17 cellular contexts compared by ENCODE assay signal in the genomic region with DNA sequence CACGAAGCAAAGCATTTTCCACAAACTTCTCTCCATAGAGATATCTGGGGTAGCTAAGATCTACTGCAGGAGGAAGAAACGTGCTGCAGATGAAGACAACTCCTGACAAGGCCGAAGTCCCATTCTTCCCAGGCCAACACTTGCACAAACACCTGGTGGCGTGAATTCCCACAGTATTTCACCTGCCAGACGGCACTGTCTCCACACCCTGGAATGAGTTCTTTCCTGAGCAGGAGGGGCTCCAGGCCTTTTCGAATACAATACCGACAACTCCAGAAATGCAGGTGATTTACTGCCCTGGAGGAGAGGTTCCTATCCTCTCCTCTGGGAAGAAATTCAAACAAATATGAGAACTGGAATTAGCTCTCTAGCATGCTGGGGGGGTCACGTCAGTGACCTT.
DNase-seq lines count a peak whose midpoint lies in the region; ATAC-seq and TF ChIP-seq lines count a peak whose summit lies in the region.
"Had no signal": no experiment of that assay in that cellular context is flagged by ENCODE, and none has a peak within 500 bp of the region (broad histone marks: within the 10 kb centered on the region; RNA-seq: fewer than 3 reads in every experiment).

No MANE protein-coding gene starts in this region.

- peaks cover 34% of the 10 kb centered on the region for H3K36me3 Mint-ChIP-seq in endodermal cell (ENCODE audit: low read depth)
- H3K36me3 Mint-ChIP-seq: CD8-positive, alpha-beta T cell had no signal

- peak; percentile 88 for DNase-seq in endodermal cell
- peak; percentile 91 for DNase-seq in mesendoderm
- no peak for DNase-seq in lower leg skin (ENCODE audit: low spot score in 2 of 2)
- DNase-seq: Calu3; CD8-positive, alpha-beta T cell; DMS79 treated with DMSO at 0.1 percent for 48 hours; GF-D8; GM23248; HCEC 1CT; IMR-90 had no signal

- peaks cover 53% of the 10 kb centered on the region for H3K4me1 Mint-ChIP-seq in endodermal cell

- H3K9me3 Mint-ChIP-seq in endodermal cell, result peaks cover 5% of the 10 kb centered on the region
- H3K9me3 Mint-ChIP-seq: CD8-positive, alpha-beta T cell had no signal

- H3K18ac ChIP-seq in mesendoderm (ENCODE audit: low read length), result peak overlapping the region; percentile 86

- peak overlapping the region; percentile 3 for H4K5ac ChIP-seq in mesendoderm (ENCODE audit: low read length)

- peak overlapping the region; percentile 88 for H3K27ac Mint-ChIP-seq in endodermal cell
- H3K27ac Mint-ChIP-seq: B cell; CD8-positive, alpha-beta T cell had no signal

- H4K8ac ChIP-seq in mesendoderm (ENCODE audit: low read depth, low read length), result no peak overlapping the region

- peak overlapping the region; percentile 63 for H2BK120ac ChIP-seq in mesendoderm (ENCODE audit: low read depth, low read length)

- peak overlapping the region; percentile 80 for H2BK5ac ChIP-seq in mesendoderm (ENCODE audit: low read length)

- H3K27me3 Mint-ChIP-seq in endodermal cell (ENCODE audit: insufficient read depth), result no peaks in the 10 kb centered on the region

- intact Hi-C loops in lower leg skin (cut with DNase I; ENCODE audit: low total_unique reads), result no loop called here

- no peak overlapping the region for H2BK15ac ChIP-seq in mesendoderm (replicated peaks; ENCODE audit: low read depth)

- H3K9me3 ChIP-seq in endodermal cell (ENCODE audit: control insufficient read depth, low read length), result peaks cover 15% of the 10 kb centered on the region
- H3K9me3 ChIP-seq: BLaER1 treated with 17β-estradiol and CSF1 and Interleukin-3, amounts not matched to agents 10 nM and 100 nM had no signal

- TF ChIP-seq POLR2A in lower leg skin (IDR thresholded peaks at IDR 0.05), result no peak

- H3K4ac ChIP-seq in mesendoderm (ENCODE audit: low read depth, low read length), result no peak overlapping the region

- H3K4me3 Mint-ChIP-seq in endodermal cell, result no peak overlapping the region
- H3K4me3 Mint-ChIP-seq: B cell; CD8-positive, alpha-beta T cell had no signal

- peak overlapping the region; percentile 3 for H2AK5ac ChIP-seq in mesendoderm (ENCODE audit: low read length)

- H3K4me3 ChIP-seq in endodermal cell (ENCODE audit: low read length) (no peak overlapping the region), mesendoderm (ENCODE audit: low read length) (no peak overlapping the region), lower leg skin (ENCODE audit: low read depth, poor library complexity, severe bottlenecking) (no peak overlapping the region)
- H3K4me3 ChIP-seq: BLaER1 treated with 17β-estradiol and CSF1 and Interleukin-3, amounts not matched to agents 10 nM and 100 nM; GM23248 had no signal

- no peak for TF ChIP-seq CTCF in endodermal cell (conservative IDR thresholded peaks at IDR 0.05)
- no peak for TF ChIP-seq CTCF in lower leg skin (IDR thresholded peaks at IDR 0.05)

- no peak overlapping the region for H3K4me2 ChIP-seq in mesendoderm (ENCODE audit: low read length)

- H3K27me3 ChIP-seq in endodermal cell (ENCODE audit: control insufficient read depth, insufficient read depth, low read length, poor library complexity, severe bottlenecking) (no peaks in the 10 kb centered on the region), mesendoderm (ENCODE audit: insufficient read depth, low read length, poor library complexity) (no peaks in the 10 kb centered on the region)

- WGBS in endodermal cell (ENCODE audit: insufficient coverage in 1 of 2, insufficient read length in 1 of 2), 2 experiments, result 83 to 94% methylated on average over 5 to 8 of the region's 8 CpGs
- WGBS in mesendoderm (ENCODE audit: extremely low coverage, insufficient coverage, low lambda C conversion rate), result no CpG with 5 or more reads among the region's 8 CpGs
- 83 to 85% methylated on average over 8 of the region's 8 CpGs for WGBS in lower leg skin, 2 donors

- no peak overlapping the region for H3K23ac ChIP-seq in mesendoderm (ENCODE audit: low read length)

- H3K4me1 ChIP-seq in endodermal cell (ENCODE audit: control insufficient read depth, insufficient read depth, low read length) (peaks cover 19% of the 10 kb centered on the region), mesendoderm (ENCODE audit: control insufficient read depth, low read depth, low read length) (peaks cover 23% of the 10 kb centered on the region)

- peak overlapping the region; percentile 29 for H3K27ac ChIP-seq in cingulate gyrus (ENCODE audit: low read depth, low read length)
- no peak overlapping the region for H3K27ac ChIP-seq in endodermal cell (ENCODE audit: low read depth, low read length)
- peak overlapping the region; percentile 49 for H3K27ac ChIP-seq in mesendoderm (ENCODE audit: low read depth, low read length)
- peak overlapping the region; percentile 95 for H3K27ac ChIP-seq in temporal lobe (ENCODE audit: low read depth, low read length)
- H3K27ac ChIP-seq: BLaER1 treated with 17β-estradiol and CSF1 and Interleukin-3, amounts not matched to agents 10 nM and 100 nM; GM23248 had no signal

- no peaks in the 10 kb centered on the region for H3K79me2 ChIP-seq in mesendoderm (ENCODE audit: control insufficient read depth, insufficient read depth, low read length)

- H3K36me3 ChIP-seq in endodermal cell (ENCODE audit: control insufficient read depth, insufficient read depth, low read length) (peaks cover 8% of the 10 kb centered on the region), mesendoderm (ENCODE audit: control insufficient read depth, insufficient read depth, low read length) (no peaks in the 10 kb centered on the region)
- H3K36me3 ChIP-seq: BLaER1 treated with 17β-estradiol and CSF1 and Interleukin-3, amounts not matched to agents 10 nM and 100 nM had no signal

- no peak overlapping the region for H3K9ac ChIP-seq in endodermal cell (ENCODE audit: extremely low read depth, low read length, poor library complexity, severe bottlenecking)
- H3K9ac ChIP-seq in mesendoderm (ENCODE audit: low read length), result peak overlapping the region; percentile 25
- H3K9ac ChIP-seq: BLaER1 treated with 17β-estradiol and CSF1 and Interleukin-3, amounts not matched to agents 10 nM and 100 nM; GM23248 had no signal

- ATAC-seq in HG03457 (IDR thresholded peaks at IDR 0.05; ENCODE audit: unreplicated experiment), result no peak
- ATAC-seq in GM19463 (IDR thresholded peaks at IDR 0.05; ENCODE audit: unreplicated experiment), result no peak
- ATAC-seq in GM21390 (IDR thresholded peaks at IDR 0.05; ENCODE audit: unreplicated experiment), result no peak
- ATAC-seq: CD8-positive, alpha-beta T cell had no signal

- H3K56ac ChIP-seq in mesendoderm (ENCODE audit: low read length), result peak overlapping the region; percentile 69

- no peaks in the 10 kb centered on the region for H3K79me1 ChIP-seq in mesendoderm (ENCODE audit: low read length)

Comparison
In these comparisons a context has a peak if more than half of its experiments do, and no peak if none do; other contexts are left out.
1. DNase-seq: peak in endodermal cell (single experiment) and mesendoderm (single experiment); none in lower leg skin (0 of 2).